Comparison of ENCODE assay signal across 8 cellular contexts in the genomic region with DNA sequence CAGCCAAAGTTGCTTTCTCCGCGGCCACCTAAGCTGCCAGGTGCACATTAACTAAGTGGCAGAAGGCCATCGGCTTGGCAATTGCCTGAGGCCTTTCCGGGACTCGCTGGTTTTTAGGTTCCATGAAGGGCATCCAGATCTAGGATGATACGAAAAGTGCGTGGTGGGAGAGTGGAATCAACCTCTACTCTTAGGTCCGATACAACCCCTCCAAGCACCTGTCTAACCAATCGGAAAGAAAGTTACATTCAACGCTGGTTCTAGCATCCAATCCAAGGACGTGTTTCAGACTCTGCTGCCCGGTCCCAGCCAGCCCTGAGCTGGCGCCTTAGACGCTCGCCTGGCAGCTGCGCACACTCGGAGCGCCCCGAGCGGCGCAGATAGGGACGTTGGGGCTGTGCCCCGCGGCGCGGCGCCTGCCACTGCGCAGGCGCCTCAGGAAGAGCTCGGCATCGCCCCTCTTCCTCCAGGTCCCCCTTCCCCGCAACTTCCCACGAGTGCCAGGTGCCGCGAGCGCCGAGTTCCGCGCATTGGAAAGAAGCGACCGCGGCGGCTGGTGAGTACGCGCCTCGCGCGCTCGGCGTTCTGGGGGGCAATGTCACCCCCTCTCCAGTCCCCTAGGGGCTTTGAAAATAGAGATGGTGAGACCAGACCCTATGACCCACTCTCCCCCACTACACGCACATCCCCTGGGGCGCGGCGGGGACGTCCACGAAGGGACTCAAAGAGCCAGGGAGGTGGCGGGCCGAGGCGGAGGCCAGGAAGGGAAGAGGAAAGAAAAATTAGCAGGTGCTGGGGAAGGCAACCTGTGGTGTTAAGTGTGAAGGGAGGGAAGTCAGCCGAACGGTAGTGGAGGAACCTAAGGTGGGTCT. TPM values are rescaled to one million over a fixed set of nuclear protein-coding genes. Genes with fewer than 3 reads are reported as not detected.
DNase-seq lines count a peak whose midpoint lies in the region; ATAC-seq, FAIRE-seq and TF ChIP-seq lines count a peak whose summit lies in the region.

A gene with protein sequence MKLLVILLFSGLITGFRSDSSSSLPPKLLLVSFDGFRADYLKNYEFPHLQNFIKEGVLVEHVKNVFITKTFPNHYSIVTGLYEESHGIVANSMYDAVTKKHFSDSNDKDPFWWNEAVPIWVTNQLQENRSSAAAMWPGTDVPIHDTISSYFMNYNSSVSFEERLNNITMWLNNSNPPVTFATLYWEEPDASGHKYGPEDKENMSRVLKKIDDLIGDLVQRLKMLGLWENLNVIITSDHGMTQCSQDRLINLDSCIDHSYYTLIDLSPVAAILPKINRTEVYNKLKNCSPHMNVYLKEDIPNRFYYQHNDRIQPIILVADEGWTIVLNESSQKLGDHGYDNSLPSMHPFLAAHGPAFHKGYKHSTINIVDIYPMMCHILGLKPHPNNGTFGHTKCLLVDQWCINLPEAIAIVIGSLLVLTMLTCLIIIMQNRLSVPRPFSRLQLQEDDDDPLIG (plus strand): TSS at position 356 of the 872 bp plus-strand sequence. CDS start 9,595 bp downstream, outside the sequence.

- H3K4me3 ChIP-seq in body of pancreas (peak within 1 kb of the TSS; percentile 37 to 86), iPS DF 6.9 (ENCODE audit: low read length) (peak within 1 kb of the TSS; percentile 72; the same call in 1 of the 2 replicates), sigmoid colon (peak within 1 kb of the TSS; percentile 65 to 90 (median 76))

- no peak for TF ChIP-seq EP300 in sigmoid colon (IDR thresholded peaks at IDR 0.05)

- no peak for TF ChIP-seq CTCF in body of pancreas (IDR thresholded peaks at IDR 0.05)
- no peak for TF ChIP-seq CTCF in sigmoid colon (IDR thresholded peaks at IDR 0.05)

- ATAC-seq in HG02840 (IDR thresholded peaks at IDR 0.05; ENCODE audit: low FRiP score, unreplicated experiment) (peak; percentile 98), body of pancreas (peak; percentile 99)

- DNase-seq in GM12891 (ENCODE audit: insufficient read length, low spot score) (peak; percentile 84), NCI-H1694 treated with DMSO at 0.1 percent for 48 hours (lab: John Stamatoyannopoulos, UW) (peak; percentile 78), T1000 (lab: John Stamatoyannopoulos, UW) (peak; percentile 61), body of pancreas (peak; percentile 91 to 93 (median 92)), iPS DF 6.9 (ENCODE audit: low read depth, low spot score) (peak; percentile 91), sigmoid colon (peak; percentile 93), MV-4-11 (lab: John Stamatoyannopoulos, UW) (no peak)

- no peaks in the 10 kb centered on the region for H3K27me3 ChIP-seq in body of pancreas
- H3K27me3 ChIP-seq in iPS DF 6.9 (ENCODE audit: control insufficient read depth, insufficient read depth, low read length) = peaks cover 1% of the 10 kb centered on the region; the same call in 1 of the 2 replicates
- H3K27me3 ChIP-seq in sigmoid colon = no peaks in the 10 kb centered on the region

- intact Hi-C loops in body of pancreas (cut with DNase I) (no loop called here), sigmoid colon (cut with DNase I) (no loop called here)

- no peaks in the 10 kb centered on the region for H3K9me3 ChIP-seq in body of pancreas
- H3K9me3 ChIP-seq in iPS DF 6.9 (ENCODE audit: control insufficient read depth, insufficient read depth, low read length) = no peaks in the 10 kb centered on the region
- H3K9me3 ChIP-seq in sigmoid colon = no peaks in the 10 kb centered on the region

- FAIRE-seq in GM12891 (lab: Jason Lieb, UNC) = peak; percentile 96

- H3K36me3 ChIP-seq in body of pancreas (replicated peaks in 1 of 2; ENCODE audit: insufficient read depth in 1 of 2, low read depth in 2 of 2) = no peaks in the 10 kb centered on the region
- H3K36me3 ChIP-seq in iPS DF 6.9 (ENCODE audit: control insufficient read depth, insufficient read depth, low read length) = no peaks in the 10 kb centered on the region
- H3K36me3 ChIP-seq in sigmoid colon = no peaks in the 10 kb centered on the region

- H3K4me1 ChIP-seq in body of pancreas (peaks cover 19% of the 10 kb centered on the region), iPS DF 6.9 (ENCODE audit: control insufficient read depth, insufficient read depth, low read length) (no peaks in the 10 kb centered on the region), sigmoid colon (peaks cover 0 to 28% (median 21%) of the 10 kb centered on the region in 4 donors)

- 1% methylated on average over 24 to 60 of the region's 61 CpGs for WGBS in body of pancreas, 2 donors
- WGBS in iPS DF 6.9 (ENCODE audit: insufficient coverage, insufficient read length) = no CpG with 5 or more reads among the region's 61 CpGs
- 1% methylated on average over 61 of the region's 61 CpGs for WGBS in sigmoid colon, 2 donors

- peak; percentile 31; the same call in 1 of the 2 replicates for TF ChIP-seq POLR2A in GM12891 (IDR thresholded peaks at IDR 0.05; ENCODE audit: low read depth, low read length)
- TF ChIP-seq POLR2A in body of pancreas (IDR thresholded peaks at IDR 0.05) = peak; percentile 71 to 91 (median 89)
- peak; percentile 69 to 81 for TF ChIP-seq POLR2A in sigmoid colon (IDR thresholded peaks at IDR 0.05)

- H3K27ac ChIP-seq in body of pancreas = peak within 1 kb of the TSS; percentile 56 to 83 (median 80)
- H3K27ac ChIP-seq in iPS DF 6.9 (ENCODE audit: low read length) = no peak within 1 kb of the TSS
- H3K27ac ChIP-seq in sigmoid colon = peak within 1 kb of the TSS; percentile 74 to 87 (median 77)

TF ChIP-seq in GM12891, 5 proteins besides CTCF, POLR2A, EP300 and RAD21:
- TF ChIP-seq POU2F2 (IDR thresholded peaks at IDR 0.05; ENCODE audit: low read depth, low read length) = no peak
- 0 out of 2 replicates have a peak, but pooled peaks have one; percentile 1 for TF ChIP-seq SPI1 (IDR thresholded peaks at IDR 0.05; ENCODE audit: low read depth, low read length)

RNA-seq across cellular contexts. Expression of the gene that starts here (rescaled TPM):
- polyA plus RNA-seq in GM12891 (2012; ENCODE audit: low read depth, missing spikeins) = 2.9 TPM
- total RNA-seq in body of pancreas (1 to 10 TPM; 5.9 to 9.9 TPM), sigmoid colon (10 to 100 TPM; 16.2 to 19.1 (median 16.4) TPM)
- 1 to 10 TPM; 3.0 to 8.6 (median 5.1) TPM for polyA plus RNA-seq in sigmoid colon

Comparison
In these comparisons a context has a peak if more than half of its experiments do, and no peak if none do; other contexts are left out.
1. POLR2A ChIP-seq: peak in every context shown above with its lines; median percentile 89 in body of pancreas; 75 in sigmoid colon; 31 in GM12891.